ENCODE assay signal across 2 cellular contexts in the genomic region with DNA sequence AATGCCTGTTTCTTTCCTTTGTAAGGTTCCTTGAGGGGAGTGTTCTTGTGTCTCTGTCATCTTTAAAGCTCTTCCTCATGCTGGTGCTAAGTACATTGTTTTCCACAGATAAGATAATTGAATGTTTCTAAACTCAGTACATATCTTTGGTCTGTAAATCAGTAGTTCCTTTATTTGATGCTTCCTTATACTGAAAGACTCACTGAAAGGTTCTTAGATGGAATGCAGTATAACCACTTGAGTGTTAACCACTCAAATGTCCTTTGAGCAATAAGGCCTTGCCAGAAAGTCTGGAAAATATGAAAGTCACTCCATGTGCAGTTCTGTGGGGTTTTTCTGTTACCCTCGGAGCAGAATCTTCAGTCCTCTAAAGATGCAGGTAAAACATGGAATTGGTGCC.
TF ChIP-seq lines count a peak whose summit lies in the region.

No MANE protein-coding gene starts in this region.

TF ChIP-seq in SK-N-SH, 30 proteins besides CTCF, POLR2A, EP300 and RAD21 (continued from another document):
- no peak for TF ChIP-seq FOSL2 (IDR thresholded peaks at IDR 0.05; ENCODE audit: borderline replicate concordance, low read depth)
- TF ChIP-seq CHD2 (IDR thresholded peaks at IDR 0.05; ENCODE audit: low read length, partially characterized antibody) = no peak
- TF ChIP-seq TEAD4 (IDR thresholded peaks at IDR 0.05; ENCODE audit: borderline replicate concordance, insufficient read depth) = no peak
- TF ChIP-seq MXI1 (IDR thresholded peaks at IDR 0.05; ENCODE audit: low read depth, low read length) = no peak
- no peak for TF ChIP-seq YY1 (IDR thresholded peaks at IDR 0.05; ENCODE audit: low read depth)

TF ChIP-seq in SK-N-SH treated with all-trans-retinoic acid at 6 μM for 48 hours, 23 proteins besides CTCF, POLR2A, EP300 and RAD21 (continued from another document):
- TF ChIP-seq, protein P1, sequence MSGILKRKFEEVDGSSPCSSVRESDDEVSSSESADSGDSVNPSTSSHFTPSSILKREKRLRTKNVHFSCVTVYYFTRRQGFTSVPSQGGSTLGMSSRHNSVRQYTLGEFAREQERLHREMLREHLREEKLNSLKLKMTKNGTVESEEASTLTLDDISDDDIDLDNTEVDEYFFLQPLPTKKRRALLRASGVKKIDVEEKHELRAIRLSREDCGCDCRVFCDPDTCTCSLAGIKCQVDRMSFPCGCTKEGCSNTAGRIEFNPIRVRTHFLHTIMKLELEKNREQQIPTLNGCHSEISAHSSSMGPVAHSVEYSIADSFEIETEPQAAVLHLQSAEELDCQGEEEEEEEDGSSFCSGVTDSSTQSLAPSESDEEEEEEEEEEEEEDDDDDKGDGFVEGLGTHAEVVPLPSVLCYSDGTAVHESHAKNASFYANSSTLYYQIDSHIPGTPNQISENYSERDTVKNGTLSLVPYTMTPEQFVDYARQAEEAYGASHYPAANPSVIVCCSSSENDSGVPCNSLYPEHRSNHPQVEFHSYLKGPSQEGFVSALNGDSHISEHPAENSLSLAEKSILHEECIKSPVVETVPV (CRISPR knock-in tag; IDR thresholded peaks at IDR 0.05) = no peak
- TF ChIP-seq, protein P2, sequence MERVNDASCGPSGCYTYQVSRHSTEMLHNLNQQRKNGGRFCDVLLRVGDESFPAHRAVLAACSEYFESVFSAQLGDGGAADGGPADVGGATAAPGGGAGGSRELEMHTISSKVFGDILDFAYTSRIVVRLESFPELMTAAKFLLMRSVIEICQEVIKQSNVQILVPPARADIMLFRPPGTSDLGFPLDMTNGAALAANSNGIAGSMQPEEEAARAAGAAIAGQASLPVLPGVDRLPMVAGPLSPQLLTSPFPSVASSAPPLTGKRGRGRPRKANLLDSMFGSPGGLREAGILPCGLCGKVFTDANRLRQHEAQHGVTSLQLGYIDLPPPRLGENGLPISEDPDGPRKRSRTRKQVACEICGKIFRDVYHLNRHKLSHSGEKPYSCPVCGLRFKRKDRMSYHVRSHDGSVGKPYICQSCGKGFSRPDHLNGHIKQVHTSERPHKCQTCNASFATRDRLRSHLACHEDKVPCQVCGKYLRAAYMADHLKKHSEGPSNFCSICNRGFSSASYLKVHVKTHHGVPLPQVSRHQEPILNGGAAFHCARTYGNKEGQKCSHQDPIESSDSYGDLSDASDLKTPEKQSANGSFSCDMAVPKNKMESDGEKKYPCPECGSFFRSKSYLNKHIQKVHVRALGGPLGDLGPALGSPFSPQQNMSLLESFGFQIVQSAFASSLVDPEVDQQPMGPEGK (CRISPR knock-in tag; IDR thresholded peaks at IDR 0.05; ENCODE audit: borderline replicate concordance) = no peak
- TF ChIP-seq ZNF8 (CRISPR knock-in tag; IDR thresholded peaks at IDR 0.05) (no peak), CSDC2 (CRISPR knock-in tag; IDR thresholded peaks at IDR 0.05) (no peak), ZFP30 (CRISPR knock-in tag; IDR thresholded peaks at IDR 0.05) (no peak), ESRRG (CRISPR knock-in tag; IDR thresholded peaks at IDR 0.05) (no peak), OSR1 (CRISPR knock-in tag; IDR thresholded peaks at IDR 0.05) (no peak), ARNTL (CRISPR knock-in tag; IDR thresholded peaks at IDR 0.05; ENCODE audit: borderline replicate concordance, low read depth) (no peak), ZNF70 (CRISPR knock-in tag; IDR thresholded peaks at IDR 0.05) (no peak), RARB (CRISPR knock-in tag; IDR thresholded peaks at IDR 0.05) (no peak), TSHZ2 (CRISPR knock-in tag; IDR thresholded peaks at IDR 0.05) (no peak), ISL1 (CRISPR knock-in tag; IDR thresholded peaks at IDR 0.05) (no peak), TOX (CRISPR knock-in tag; IDR thresholded peaks at IDR 0.05; ENCODE audit: borderline replicate concordance) (no peak)
